In genomic region chr20:34343458-34344255, GRCh38 we compare ENCODE assay signal across 1 cellular context.
TF ChIP-seq lines count a peak whose summit lies in the region.

No MANE protein-coding gene starts in this region.

TF ChIP-seq in HCT116, 20 proteins besides CTCF, POLR2A, EP300 and RAD21 (continued from another document):
- TF ChIP-seq REST (IDR thresholded peaks at IDR 0.05; ENCODE audit: low read depth): no peak
- no peak for TF ChIP-seq TCF7L2 (IDR thresholded peaks at IDR 0.05; ENCODE audit: borderline replicate concordance, extremely low read depth, insufficient read depth, insufficient read length)
- no peak for TF ChIP-seq EGR1 (IDR thresholded peaks at IDR 0.05; ENCODE audit: low read depth)
- TF ChIP-seq CBX3 (IDR thresholded peaks at IDR 0.05; ENCODE audit: low read depth): no peak
- TF ChIP-seq CEBPB (IDR thresholded peaks at IDR 0.05; ENCODE audit: low read depth): no peak
- TF ChIP-seq EZH2phosphoT487 (IDR thresholded peaks at IDR 0.05; ENCODE audit: borderline replicate concordance): no peak
